In genomic region chr21:38649120-38649519, GRCh38 we compare ENCODE assay signal across 15 cellular contexts.
DNase-seq lines count a peak whose midpoint lies in the region; ATAC-seq and TF ChIP-seq lines count a peak whose summit lies in the region.
"Had no signal": no experiment of that assay in that cellular context is flagged by ENCODE, and none has a peak within 500 bp of the region (broad histone marks: within the 10 kb centered on the region; RNA-seq: fewer than 3 reads in every experiment).

No MANE protein-coding gene starts in this region.

- H3F3A ChIP-seq in GM23248 (ENCODE audit: insufficient read depth) = peaks cover 26% of the 10 kb centered on the region

- no peaks in the 10 kb centered on the region for H4K20me1 ChIP-seq in GM23248 (ENCODE audit: insufficient read depth)
- H4K20me1 ChIP-seq: BLaER1 had no signal

- intact Hi-C loops in ascending aorta (cut with DNase I) = loop anchor here (5.0 kb wide), 2 partner anchors 37 to 82 kb away; no protein-coding TSS in a partner anchor

- H3K9me3 ChIP-seq in GM23248 (ENCODE audit: low read depth) (no peaks in the 10 kb centered on the region), ascending aorta (no peaks in the 10 kb centered on the region), thoracic aorta (no peaks in the 10 kb centered on the region)
- H3K9me3 ChIP-seq: BLaER1, Caco-2 had no signal

- H3K9me2 ChIP-seq in GM23248 (ENCODE audit: insufficient read depth) = no peaks in the 10 kb centered on the region

- TF ChIP-seq CTCF in ascending aorta (IDR thresholded peaks at IDR 0.05) (no peak), thoracic aorta (IDR thresholded peaks at IDR 0.05) (no peak), coronary artery (IDR thresholded peaks at IDR 0.05) (no peak)

- DNase-seq in NCI-H2107 treated with DMSO at 0.1 percent for 48 hours (lab: John Stamatoyannopoulos, UW; ENCODE audit: unreplicated experiment) (peak; percentile 54), NCI-H2107 (lab: John Stamatoyannopoulos, UW) (no peak), GM23248 (peak; percentile 16), ascending aorta (ENCODE audit: low spot score in 2 of 2) (no peak), thoracic aorta (ENCODE audit: low spot score) (no peak), coronary artery (ENCODE audit: low spot score) (no peak)
- DNase-seq: 8988T; AML-193; Caco-2; CD8-positive, alpha-beta memory T cell; DND-41; GDM1; H9 had no signal

- H2AFZ ChIP-seq in GM23248 = no peak overlapping the region

- H3K4me2 ChIP-seq in GM23248 (ENCODE audit: unreplicated experiment) = no peak overlapping the region
- H3K4me2 ChIP-seq: BLaER1 had no signal

- H3K27me3 ChIP-seq in GM23248 (replicated peaks; ENCODE audit: insufficient read depth) (peaks cover 15% of the 10 kb centered on the region; the same call in 1 of the 2 replicates), ascending aorta (no peaks in the 10 kb centered on the region), thoracic aorta (replicated peaks; ENCODE audit: insufficient read depth) (no peaks in the 10 kb centered on the region)
- H3K27me3 ChIP-seq: BLaER1 had no signal

- no peaks in the 10 kb centered on the region for H3K36me3 ChIP-seq in GM23248 (ENCODE audit: low read depth)
- H3K36me3 ChIP-seq in ascending aorta = no peaks in the 10 kb centered on the region
- no peaks in the 10 kb centered on the region for H3K36me3 ChIP-seq in thoracic aorta
- H3K36me3 ChIP-seq: BLaER1 had no signal

- H3K9ac ChIP-seq in GM23248 = no peak overlapping the region
- H3K9ac ChIP-seq: BLaER1 had no signal

- H3K4me3 ChIP-seq in GM23248 (no peak overlapping the region), ascending aorta (peak overlapping the region; percentile 32 to 54), thoracic aorta (peak overlapping the region; percentile 63), coronary artery (no peak overlapping the region)
- H3K4me3 ChIP-seq: BLaER1 had no signal

- H3K27ac ChIP-seq in GM23248 (no peak overlapping the region), ascending aorta (peak overlapping the region; percentile 68 to 71), thoracic aorta (peak overlapping the region; percentile 55 to 87), coronary artery (no peak overlapping the region)
- H3K27ac ChIP-seq: BLaER1 had no signal

- in situ Hi-C loops in GM23248 (cut with MboI) = no loop called here

- H3K79me2 ChIP-seq in GM23248 (ENCODE audit: insufficient read depth) = no peaks in the 10 kb centered on the region

- 55 to 64% methylated on average over 15 of the region's 15 CpGs for WGBS in GM23248 (ENCODE audit: low coverage in 1 of 2, low lambda C conversion rate in 2 of 2, missing lambda C conversion rate in 2 of 2), 2 experiments

- peaks cover 22% of the 10 kb centered on the region for H3K4me1 ChIP-seq in GM23248 (ENCODE audit: insufficient read depth)
- H3K4me1 ChIP-seq in ascending aorta = peaks cover 7 to 49% of the 10 kb centered on the region in 2 donors
- H3K4me1 ChIP-seq in thoracic aorta (ENCODE audit: control insufficient read depth in 1 of 2, low read depth in 2 of 2) = peaks cover 28 to 95% of the 10 kb centered on the region in 2 donors
- H3K4me1 ChIP-seq: BLaER1, Caco-2 had no signal

- no peak for ATAC-seq in thoracic aorta (ENCODE audit: insufficient number of reproducible peaks, low FRiP score, low read depth)
- no peak for ATAC-seq in HG02798 (IDR thresholded peaks at IDR 0.05; ENCODE audit: poor library complexity, unreplicated experiment)

Comparison
In these comparisons a context has a peak if more than half of its experiments do, and no peak if none do; other contexts are left out.
1. DNase-seq: peak in NCI-H2107 treated with DMSO at 0.1 percent for 48 hours (single experiment) and GM23248 (single experiment); none in NCI-H2107 (single experiment), ascending aorta (0 of 2), thoracic aorta (single experiment) and coronary artery (single experiment).
2. H3K27ac ChIP-seq: peak in ascending aorta (2 of 2) and thoracic aorta (2 of 2); none in GM23248 (single experiment) and coronary artery (0 of 2).
3. H3K4me3 ChIP-seq: peak in ascending aorta (2 of 2) and thoracic aorta (single experiment); none in GM23248 (single experiment) and coronary artery (single experiment).